8 cellular contexts compared by ENCODE assay signal in the genomic region with DNA sequence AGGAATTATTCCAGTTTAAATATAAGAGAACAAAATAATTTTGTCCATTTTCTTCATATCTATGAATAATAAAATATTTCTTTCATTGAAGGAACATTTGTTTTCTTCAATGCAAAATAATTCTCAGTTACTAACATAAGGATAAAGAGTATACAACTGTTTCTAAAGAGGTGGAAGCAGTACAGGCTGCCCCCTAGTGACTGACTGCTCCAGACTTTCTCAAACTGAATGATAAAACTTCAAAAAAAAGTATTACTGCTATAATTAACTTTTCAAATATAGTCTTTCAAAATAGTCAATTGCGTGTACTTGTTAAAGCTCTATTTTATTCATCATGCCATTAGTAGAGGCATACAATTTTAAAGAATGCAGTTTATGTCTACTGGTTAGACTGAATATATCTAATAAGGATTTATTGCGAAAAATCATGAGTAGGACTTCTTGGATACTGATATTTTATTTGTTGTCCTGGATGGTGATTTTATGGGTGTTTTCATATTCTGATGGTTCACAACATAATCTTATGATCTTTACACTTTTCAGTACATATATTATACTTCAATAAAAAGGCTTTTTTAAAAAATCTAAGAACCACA.
DNase-seq lines count a peak whose midpoint lies in the region; ATAC-seq and TF ChIP-seq lines count a peak whose summit lies in the region.

No MANE protein-coding gene starts in this region.

- peak; percentile 60 for TF ChIP-seq CTCF in GM13976 (IDR thresholded peaks at IDR 0.05; ENCODE audit: borderline replicate concordance, control extremely low read depth, extremely low read depth, insufficient read depth, missing control alignments)
- TF ChIP-seq CTCF in foreskin fibroblast (IDR thresholded peaks at IDR 0.05; ENCODE audit: low read depth, low read length) = peak; percentile 82

- ATAC-seq in GM21786 (IDR thresholded peaks at IDR 0.05; ENCODE audit: unreplicated experiment) (no peak), HG03159 (IDR thresholded peaks at IDR 0.05; ENCODE audit: unreplicated experiment) (no peak), GM21723 (IDR thresholded peaks at IDR 0.05; ENCODE audit: unreplicated experiment) (no peak)

- in situ Hi-C loops in GM13976 (cut with MboI; ENCODE audit: low sequenced_read_pairs, unreplicated experiment) = loop anchor here (25.0 kb wide), 1 partner anchor 701 kb away; no protein-coding TSS in a partner anchor

- DNase-seq in CD1c-positive myeloid dendritic cell (ENCODE audit: extremely low spot score) (peak; percentile 8), GM13976 (ENCODE audit: low spot score) (peak; percentile 17), RPMI7951 (ENCODE audit: low read depth) (peak; percentile 23), foreskin fibroblast (peak; percentile 13 to 48)
- DNase-seq in stimulated activated CD8-positive, alpha-beta memory T cell treated with anti-CD3 and anti-CD28 coated beads, Interleukin-4, amount 100 ng/mL, for 24 hours (ENCODE audit: low read depth) = peak; percentile 0

- H3K4me3 ChIP-seq in foreskin fibroblast (ENCODE audit: low read depth in 1 of 2, low read length in 2 of 2) = no peak overlapping the region
